Comparison of ENCODE assay signal across 9 cellular contexts in the genomic region with DNA sequence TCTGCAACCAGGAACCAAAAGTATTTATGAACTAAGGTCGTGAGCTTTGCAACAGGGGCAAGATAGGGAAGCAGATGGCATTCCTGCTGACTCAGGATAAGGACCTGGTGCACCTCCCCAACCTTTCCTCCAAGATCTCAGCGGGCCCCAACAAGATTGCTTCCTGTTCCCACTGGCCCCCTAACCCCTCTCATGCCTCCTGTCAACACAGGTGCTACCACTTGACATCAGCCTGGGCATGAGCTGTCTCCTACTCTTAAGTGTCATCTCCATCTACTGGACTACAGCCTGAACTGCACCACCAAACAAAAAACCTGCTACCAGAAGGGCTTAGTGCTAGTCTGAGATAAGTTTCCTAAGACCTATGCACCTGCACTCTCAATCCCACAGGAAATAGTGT. TPM values are rescaled to one million over a fixed set of nuclear protein-coding genes. Genes with fewer than 3 reads are reported as not detected.
A peak's percentile ranks its signal among the peaks of the same experiment; 100 is the strongest.
DNase-seq lines count a peak whose midpoint lies in the region; ATAC-seq, FAIRE-seq and TF ChIP-seq lines count a peak whose summit lies in the region.
"Had no signal": no experiment of that assay in that cellular context is flagged by ENCODE, and none has a peak within 500 bp of the region (broad histone marks: within the 10 kb centered on the region; RNA-seq: fewer than 3 reads in every experiment).

No MANE protein-coding gene starts in this region.

- no peak overlapping the region for H3K9ac ChIP-seq in astrocyte (ENCODE audit: low read length)
- H3K9ac ChIP-seq in liver (ENCODE audit: low read depth in 1 of 2, low read length in 2 of 2), result no peak overlapping the region

- H3K4me3 ChIP-seq in astrocyte (ENCODE audit: insufficient read depth, low read depth, low read length), result no peak overlapping the region
- H3K4me3 ChIP-seq in liver (ENCODE audit: low read depth in 1 of 3, low read length in 3 of 3), result no peak overlapping the region
- no peak overlapping the region for H3K4me3 ChIP-seq in MG63

- WGBS in liver, result 60% methylated on average over 2 of the region's 2 CpGs

- no peak overlapping the region for H3K4me3 Mint-ChIP-seq in astrocyte (ENCODE audit: unreplicated experiment)

- H3K9me3 Mint-ChIP-seq in astrocyte (ENCODE audit: unreplicated experiment), result peaks cover 6% of the 10 kb centered on the region

- DNase-seq in stimulated activated CD4-positive, alpha-beta T cell treated with anti-CD3 and anti-CD28 coated beads, Interleukin-1b, Interleukin-23, amount 100 ng/mL, for 48 hours, result peak; percentile 19
- DNase-seq in stimulated activated CD4-positive, alpha-beta T cell treated with anti-CD3 and anti-CD28 coated beads, Interleukin-12 subunit alpha, Interleukin-12 subunit beta, amount 100 ng/mL, for 4 hours, result no peak
- peak; percentile 7 for DNase-seq in NCI-H146 treated with DMSO at 0.1 percent for 48 hours (lab: John Stamatoyannopoulos, UW; ENCODE audit: unreplicated experiment)
- DNase-seq in astrocyte (ENCODE audit: low read depth), result peak; percentile 11
- DNase-seq in MG63, result no peak
- no peak for DNase-seq in amygdala (lab: John Stamatoyannopoulos, UW)

- peaks cover 10% of the 10 kb centered on the region for H3K36me3 ChIP-seq in astrocyte (ENCODE audit: insufficient read depth, low read length)
- H3K36me3 ChIP-seq in liver (ENCODE audit: control insufficient read depth in 4 of 4, insufficient read depth in 3 of 4, low read depth in 1 of 4, low read length in 3 of 4), result peaks cover 1 to 24% (median 13%) of the 10 kb centered on the region in 4 donors
- H3K36me3 ChIP-seq in MG63, result peaks cover 25% of the 10 kb centered on the region

- no peaks in the 10 kb centered on the region for H3K27me3 ChIP-seq in astrocyte (ENCODE audit: insufficient read depth, low read length)
- no peaks in the 10 kb centered on the region for H3K27me3 ChIP-seq in liver (ENCODE audit: control insufficient read depth in 4 of 4, insufficient read depth in 4 of 4, low read length in 3 of 4)
- H3K27me3 ChIP-seq in MG63, result no peaks in the 10 kb centered on the region

- H3K27ac Mint-ChIP-seq in astrocyte (ENCODE audit: unreplicated experiment), result no peak overlapping the region

- H3K27ac ChIP-seq in astrocyte (ENCODE audit: low read depth, low read length), result no peak overlapping the region
- H3K27ac ChIP-seq in liver (ENCODE audit: low read depth in 1 of 2, low read length in 2 of 2), result no peak overlapping the region

- no peak for ATAC-seq in HG02763 (IDR thresholded peaks at IDR 0.05; ENCODE audit: unreplicated experiment)

- no peaks in the 10 kb centered on the region for H3K4me1 ChIP-seq in astrocyte (ENCODE audit: insufficient read depth, low read length)
- no peaks in the 10 kb centered on the region for H3K4me1 ChIP-seq in liver (ENCODE audit: control insufficient read depth in 4 of 4, insufficient read depth in 4 of 4, low read length in 3 of 4)

- no peak for FAIRE-seq in astrocyte (lab: Jason Lieb, UNC)

- H3K4me1 Mint-ChIP-seq in astrocyte (ENCODE audit: low read depth, unreplicated experiment), result no peaks in the 10 kb centered on the region

- peak; percentile 49 for TF ChIP-seq CTCF in astrocyte (IDR thresholded peaks at IDR 0.05; ENCODE audit: insufficient read depth, low read depth, low read length)
- peak; percentile 62 for TF ChIP-seq CTCF in liver (IDR thresholded peaks at IDR 0.05; ENCODE audit: low read depth, low read length, missing input control)

- peak; percentile 75 to 87 for TF ChIP-seq RAD21 in liver (IDR thresholded peaks at IDR 0.05)

- H3K79me2 ChIP-seq in astrocyte (ENCODE audit: insufficient read depth, low read length), result no peaks in the 10 kb centered on the region

- H2AFZ ChIP-seq in astrocyte (ENCODE audit: low read depth, low read length), result no peak overlapping the region

- H3K27me3 Mint-ChIP-seq in astrocyte (ENCODE audit: low read depth, unreplicated experiment), result no peaks in the 10 kb centered on the region

- peaks cover 26% of the 10 kb centered on the region for H3K36me3 Mint-ChIP-seq in astrocyte (ENCODE audit: low read depth, unreplicated experiment)

- H3K9me3 ChIP-seq in astrocyte (ENCODE audit: insufficient read depth, low read depth, low read length), result no peaks in the 10 kb centered on the region
- H3K9me3 ChIP-seq in liver (ENCODE audit: control insufficient read depth in 4 of 4, low read length in 3 of 4), result no peaks in the 10 kb centered on the region
- H3K9me3 ChIP-seq in MG63, result no peaks in the 10 kb centered on the region

- no peak overlapping the region for H3K4me2 ChIP-seq in astrocyte (ENCODE audit: low read length)

- peaks cover 30% of the 10 kb centered on the region for H4K20me1 ChIP-seq in astrocyte (ENCODE audit: insufficient read depth, low read length)

TF ChIP-seq in liver, 16 proteins besides CTCF, POLR2A, EP300 and RAD21:
- TF ChIP-seq EGR1 (IDR thresholded peaks at IDR 0.05; ENCODE audit: low read depth in 2 of 2) (no peak), HNF4G (IDR thresholded peaks at IDR 0.05) (no peak), NR2F2 (IDR thresholded peaks at IDR 0.05) (no peak), FOXA1 (IDR thresholded peaks at IDR 0.05) (no peak), SP1 (IDR thresholded peaks at IDR 0.05) (no peak), YY1 (IDR thresholded peaks at IDR 0.05) (no peak), JUND (IDR thresholded peaks at IDR 0.05) (no peak), FOXA2 (IDR thresholded peaks at IDR 0.05) (no peak), TAF1 (conservative IDR thresholded peaks at IDR 0.05) (no peak), GABPA (IDR thresholded peaks at IDR 0.05 in 1 of 2, conservative IDR thresholded peaks at IDR 0.05 in 1 of 2) (no peak), HNF4A (conservative IDR thresholded peaks at IDR 0.05) (no peak), RXRA (IDR thresholded peaks at IDR 0.05) (no peak)
- TF ChIP-seq, protein P1, sequence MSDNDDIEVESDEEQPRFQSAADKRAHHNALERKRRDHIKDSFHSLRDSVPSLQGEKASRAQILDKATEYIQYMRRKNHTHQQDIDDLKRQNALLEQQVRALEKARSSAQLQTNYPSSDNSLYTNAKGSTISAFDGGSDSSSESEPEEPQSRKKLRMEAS (IDR thresholded peaks at IDR 0.05), result no peak
- TF ChIP-seq, protein P2, sequence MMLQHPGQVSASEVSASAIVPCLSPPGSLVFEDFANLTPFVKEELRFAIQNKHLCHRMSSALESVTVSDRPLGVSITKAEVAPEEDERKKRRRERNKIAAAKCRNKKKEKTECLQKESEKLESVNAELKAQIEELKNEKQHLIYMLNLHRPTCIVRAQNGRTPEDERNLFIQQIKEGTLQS (IDR thresholded peaks at IDR 0.05), result no peak
- TF ChIP-seq, protein P3, sequence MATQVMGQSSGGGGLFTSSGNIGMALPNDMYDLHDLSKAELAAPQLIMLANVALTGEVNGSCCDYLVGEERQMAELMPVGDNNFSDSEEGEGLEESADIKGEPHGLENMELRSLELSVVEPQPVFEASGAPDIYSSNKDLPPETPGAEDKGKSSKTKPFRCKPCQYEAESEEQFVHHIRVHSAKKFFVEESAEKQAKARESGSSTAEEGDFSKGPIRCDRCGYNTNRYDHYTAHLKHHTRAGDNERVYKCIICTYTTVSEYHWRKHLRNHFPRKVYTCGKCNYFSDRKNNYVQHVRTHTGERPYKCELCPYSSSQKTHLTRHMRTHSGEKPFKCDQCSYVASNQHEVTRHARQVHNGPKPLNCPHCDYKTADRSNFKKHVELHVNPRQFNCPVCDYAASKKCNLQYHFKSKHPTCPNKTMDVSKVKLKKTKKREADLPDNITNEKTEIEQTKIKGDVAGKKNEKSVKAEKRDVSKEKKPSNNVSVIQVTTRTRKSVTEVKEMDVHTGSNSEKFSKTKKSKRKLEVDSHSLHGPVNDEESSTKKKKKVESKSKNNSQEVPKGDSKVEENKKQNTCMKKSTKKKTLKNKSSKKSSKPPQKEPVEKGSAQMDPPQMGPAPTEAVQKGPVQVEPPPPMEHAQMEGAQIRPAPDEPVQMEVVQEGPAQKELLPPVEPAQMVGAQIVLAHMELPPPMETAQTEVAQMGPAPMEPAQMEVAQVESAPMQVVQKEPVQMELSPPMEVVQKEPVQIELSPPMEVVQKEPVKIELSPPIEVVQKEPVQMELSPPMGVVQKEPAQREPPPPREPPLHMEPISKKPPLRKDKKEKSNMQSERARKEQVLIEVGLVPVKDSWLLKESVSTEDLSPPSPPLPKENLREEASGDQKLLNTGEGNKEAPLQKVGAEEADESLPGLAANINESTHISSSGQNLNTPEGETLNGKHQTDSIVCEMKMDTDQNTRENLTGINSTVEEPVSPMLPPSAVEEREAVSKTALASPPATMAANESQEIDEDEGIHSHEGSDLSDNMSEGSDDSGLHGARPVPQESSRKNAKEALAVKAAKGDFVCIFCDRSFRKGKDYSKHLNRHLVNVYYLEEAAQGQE (IDR thresholded peaks at IDR 0.05), result no peak
- TF ChIP-seq, protein P4, sequence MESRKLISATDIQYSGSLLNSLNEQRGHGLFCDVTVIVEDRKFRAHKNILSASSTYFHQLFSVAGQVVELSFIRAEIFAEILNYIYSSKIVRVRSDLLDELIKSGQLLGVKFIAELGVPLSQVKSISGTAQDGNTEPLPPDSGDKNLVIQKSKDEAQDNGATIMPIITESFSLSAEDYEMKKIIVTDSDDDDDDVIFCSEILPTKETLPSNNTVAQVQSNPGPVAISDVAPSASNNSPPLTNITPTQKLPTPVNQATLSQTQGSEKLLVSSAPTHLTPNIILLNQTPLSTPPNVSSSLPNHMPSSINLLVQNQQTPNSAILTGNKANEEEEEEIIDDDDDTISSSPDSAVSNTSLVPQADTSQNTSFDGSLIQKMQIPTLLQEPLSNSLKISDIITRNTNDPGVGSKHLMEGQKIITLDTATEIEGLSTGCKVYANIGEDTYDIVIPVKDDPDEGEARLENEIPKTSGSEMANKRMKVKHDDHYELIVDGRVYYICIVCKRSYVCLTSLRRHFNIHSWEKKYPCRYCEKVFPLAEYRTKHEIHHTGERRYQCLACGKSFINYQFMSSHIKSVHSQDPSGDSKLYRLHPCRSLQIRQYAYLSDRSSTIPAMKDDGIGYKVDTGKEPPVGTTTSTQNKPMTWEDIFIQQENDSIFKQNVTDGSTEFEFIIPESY (IDR thresholded peaks at IDR 0.05), result no peak

RNA-seq across cellular contexts. Expression of a gene that starts 32.7 kb away (rescaled TPM):
- 43.4 and 43.5 TPM in 2 replicates for total RNA-seq in astrocyte
- total RNA-seq in liver, result 10 to 100 TPM; 13.9 to 21.3 TPM
- polyA plus RNA-seq in liver, result 10 to 100 TPM; 10.4 to 16.6 TPM
- total RNA-seq in MG63 (2014; rRNA removed; shearing (Covaris generic); ENCODE audit: low replicate concordance), result 19.2 and 28.2 TPM in 2 replicates

RNA-seq across cellular contexts. Expression of a gene that starts 33.0 kb away (rescaled TPM):
- total RNA-seq in astrocyte (0.95 and 1.3 TPM in 2 replicates), liver (1 to 10 TPM in 1 of 2 donors, under 1 TPM in 1; 0.28 to 2.6 TPM)
- under 1 TPM; 0.01 to 0.06 TPM for polyA plus RNA-seq in liver
- total RNA-seq in MG63 (2014; rRNA removed; shearing (Covaris generic); ENCODE audit: low replicate concordance), result not detected in 2 replicates
- polyA plus RNA-seq: urinary bladder had no signal

Comparison
In these comparisons a context has a peak if more than half of its experiments do, and no peak if none do; other contexts are left out.
1. DNase-seq: peak in stimulated activated CD4-positive, alpha-beta T cell treated with anti-CD3 and anti-CD28 coated beads, Interleukin-1b, Interleukin-23, amount 100 ng/mL, for 48 hours (single experiment), NCI-H146 treated with DMSO at 0.1 percent for 48 hours (single experiment) and astrocyte (single experiment); none in stimulated activated CD4-positive, alpha-beta T cell treated with anti-CD3 and anti-CD28 coated beads, Interleukin-12 subunit alpha, Interleukin-12 subunit beta, amount 100 ng/mL, for 4 hours (single experiment), MG63 (single experiment) and amygdala (0 of 56).